13 cellular contexts compared by ENCODE assay signal in genomic region chr3:84925571-84925970, GRCh38.
"Had no signal": no experiment of that assay in that cellular context is flagged by ENCODE, and none has a peak within 500 bp of the region (broad histone marks: within the 10 kb centered on the region; RNA-seq: fewer than 3 reads in every experiment).

No MANE protein-coding gene starts in this region.

- H3K27me3 ChIP-seq: esophagus squamous epithelium, gastroesophageal sphincter, neutrophil, transverse colon had no signal

- H3K4me1 Mint-ChIP-seq: naive thymus-derived CD8-positive, alpha-beta T cell had no signal

- DNase-seq: esophagus squamous epithelium; foreskin fibroblast; mucosa of descending colon; naive thymus-derived CD8-positive, alpha-beta T cell; right cardiac atrium; small intestine; stimulated activated CD4-positive, alpha-beta T cell treated with anti-CD3 and anti-CD28 coated beads, Interleukin-12 subunit alpha, Interleukin-12 subunit beta, amount 100 ng/mL, for 4 hours; stimulated activated naive CD4-positive, alpha-beta T cell treated with Interleukin-2 at 50 U/mL for 16 hours; transverse colon had no signal

- H3K27ac ChIP-seq: esophagus squamous epithelium, gastroesophageal sphincter, neutrophil, thoracic aorta, transverse colon had no signal

- H3K9me3 Mint-ChIP-seq: dendritic cell treated with granulocyte-macrophage colony-stimulating factor and Interleukin-4, amounts not matched to agents 40 ng/mL and 50 ng/mL, for 4 days had no signal

- H3K4me3 Mint-ChIP-seq: dendritic cell treated with granulocyte-macrophage colony-stimulating factor and Interleukin-4, amounts not matched to agents 40 ng/mL and 50 ng/mL, for 4 days; naive thymus-derived CD8-positive, alpha-beta T cell had no signal

- ATAC-seq: gastroesophageal sphincter; mucosa of descending colon; naive thymus-derived CD8-positive, alpha-beta T cell; right cardiac atrium had no signal

- H3K27me3 Mint-ChIP-seq: dendritic cell treated with granulocyte-macrophage colony-stimulating factor and Interleukin-4, amounts not matched to agents 40 ng/mL and 50 ng/mL, for 4 days; naive thymus-derived CD8-positive, alpha-beta T cell had no signal

- H3K27ac Mint-ChIP-seq: dendritic cell treated with granulocyte-macrophage colony-stimulating factor and Interleukin-4, amounts not matched to agents 40 ng/mL and 50 ng/mL, for 4 days; naive thymus-derived CD8-positive, alpha-beta T cell had no signal
